ENCODE assay signal across 1 cellular context in genomic region chr5:147853372-147853987, GRCh38.
TF ChIP-seq lines count a peak whose summit lies in the region.

No MANE protein-coding gene starts in this region.

TF ChIP-seq in WTC11, 78 proteins besides CTCF, POLR2A, EP300 and RAD21 (continued from another document):
- TF ChIP-seq IRF1 (CRISPR knock-in tag; IDR thresholded peaks at IDR 0.05) (no peak), KAT7 (CRISPR knock-in tag; IDR thresholded peaks at IDR 0.05; ENCODE audit: borderline replicate concordance) (no peak), ZNF532 (CRISPR knock-in tag; IDR thresholded peaks at IDR 0.05; ENCODE audit: borderline replicate concordance) (no peak; the same call in none of the 2 replicates), STAT6 (CRISPR knock-in tag; conservative IDR thresholded peaks at IDR 0.05; ENCODE audit: low read depth) (no peak), AR (CRISPR knock-in tag; IDR thresholded peaks at IDR 0.05) (peak; percentile 92), NR2C2 (CRISPR knock-in tag; IDR thresholded peaks at IDR 0.05) (no peak), CDX4 (CRISPR knock-in tag; IDR thresholded peaks at IDR 0.05; ENCODE audit: borderline replicate concordance) (no peak), ERG (CRISPR knock-in tag; IDR thresholded peaks at IDR 0.05) (peak; percentile 73; the same call in 1 of the 2 replicates), SOX15 (CRISPR knock-in tag; IDR thresholded peaks at IDR 0.05) (no peak), RORB (CRISPR knock-in tag; IDR thresholded peaks at IDR 0.05) (no peak), HMGXB4 (CRISPR knock-in tag; IDR thresholded peaks at IDR 0.05) (no peak), NR3C1 (CRISPR knock-in tag; conservative IDR thresholded peaks at IDR 0.05; ENCODE audit: low read depth) (no peak), CREB1 (CRISPR knock-in tag; IDR thresholded peaks at IDR 0.05) (no peak), JAZF1 (CRISPR knock-in tag; IDR thresholded peaks at IDR 0.05) (no peak), ATF6 (CRISPR knock-in tag; IDR thresholded peaks at IDR 0.05) (no peak), AFF4 (CRISPR knock-in tag; IDR thresholded peaks at IDR 0.05; ENCODE audit: borderline replicate concordance) (no peak)
